Comparison of ENCODE assay signal across 8 cellular contexts in the genomic region with DNA sequence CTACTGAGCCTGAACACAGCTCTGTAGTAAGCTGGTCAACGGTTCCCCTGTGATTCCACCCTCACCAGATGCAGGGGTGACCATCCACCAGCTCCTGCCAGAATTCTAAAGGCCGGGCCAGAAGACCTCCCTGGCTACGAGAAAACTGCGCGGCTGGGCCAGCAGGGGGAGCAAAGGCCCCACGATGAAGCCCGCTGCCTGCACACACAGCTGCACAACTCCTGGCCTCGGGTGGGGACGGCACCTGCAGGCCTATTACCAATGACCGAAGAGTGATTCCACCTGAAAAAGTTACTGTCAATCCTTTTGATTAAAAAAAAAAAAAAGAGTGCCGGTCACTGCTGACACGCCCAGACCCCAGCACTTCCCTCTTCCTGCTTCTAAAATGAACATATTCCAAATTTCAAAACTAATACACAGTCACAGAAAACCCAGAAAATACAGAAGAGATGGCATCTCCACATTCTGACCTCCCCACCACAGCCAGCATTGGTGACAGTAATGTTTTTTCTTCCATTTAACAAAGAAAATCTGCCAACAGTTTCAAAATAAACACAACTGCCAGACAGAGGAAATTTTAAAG. TPM values are rescaled to one million over a fixed set of nuclear protein-coding genes. Genes with fewer than 3 reads are reported as not detected.
DNase-seq lines count a peak whose midpoint lies in the region; ATAC-seq and TF ChIP-seq lines count a peak whose summit lies in the region.

No MANE protein-coding gene starts in this region.

- CTCF ChIA-PET in MCF 10A (lab: Yijun Ruan, JAX) = interaction anchor here (0.5 to 3.7 kb wide), 34 partner anchors 9 to 1498 kb away, joined by 3 to 78 read pairs (median 4); no protein-coding TSS in a partner anchor

- H3K4me3 Mint-ChIP-seq in MCF 10A (ENCODE audit: unreplicated experiment) = no peak overlapping the region

- peak; percentile 4 for DNase-seq in AG09309 (ENCODE audit: low read depth)
- peak; percentile 33 for DNase-seq in LoVo (ENCODE audit: low spot score)
- DNase-seq in MCF 10A (ENCODE audit: unreplicated experiment) = peak; percentile 27
- peak; percentile 55 for DNase-seq in iris pigment epithelial cell (ENCODE audit: low read depth)
- peak; percentile 20 to 22 for DNase-seq in stimulated activated CD4-positive, alpha-beta T cell treated with anti-CD3 and anti-CD28 coated beads, Interleukin-15, amount 100 ng/mL, for 48 hours (ENCODE audit: low read depth in 2 of 2)

- peak overlapping the region; percentile 35 for H3K27ac ChIP-seq in VCaP

- peak; percentile 92 for TF ChIP-seq CTCF in AG09309 (IDR thresholded peaks at IDR 0.05; ENCODE audit: control insufficient read depth, insufficient read depth, low read depth, low read length, missing control alignments)
- peak; percentile 65 for TF ChIP-seq CTCF in VCaP (conservative IDR thresholded peaks at IDR 0.05)
- peak; percentile 32 for TF ChIP-seq CTCF in MCF 10A (IDR thresholded peaks at IDR 0.05; ENCODE audit: unreplicated experiment)

- H3K27ac Mint-ChIP-seq in MCF 10A (ENCODE audit: low read depth, unreplicated experiment) = peak overlapping the region; percentile 31

- POLR2A ChIA-PET in MCF 10A (lab: Yijun Ruan, JAX) = interaction anchor here (0.6 to 2.4 kb wide), 9 partner anchors 30 to 534 kb away, joined by 3 to 25 read pairs (median 3); no protein-coding TSS in a partner anchor

- H3K4me1 Mint-ChIP-seq in MCF 10A (ENCODE audit: insufficient read depth, unreplicated experiment) = peaks cover 9% of the 10 kb centered on the region

- no peaks in the 10 kb centered on the region for H3K9me3 Mint-ChIP-seq in MCF 10A (ENCODE audit: unreplicated experiment)

- ATAC-seq in GM18909 (IDR thresholded peaks at IDR 0.05; ENCODE audit: poor library complexity, unreplicated experiment) = peak; percentile 72
- ATAC-seq in HG03565 (IDR thresholded peaks at IDR 0.05; ENCODE audit: unreplicated experiment) = no peak

- BruUV-seq in MCF 10A (replicated peaks; lab: Mats Ljungman, UMichigan) = no TSS peak

- peaks cover 13% of the 10 kb centered on the region for H3K36me3 Mint-ChIP-seq in MCF 10A (ENCODE audit: insufficient read depth, unreplicated experiment)

- no peak overlapping the region for H3K4me3 ChIP-seq in AG09309 (ENCODE audit: control insufficient read depth, low read depth, low read length)

- H3K27me3 Mint-ChIP-seq in MCF 10A (ENCODE audit: insufficient read depth, unreplicated experiment) = no peaks in the 10 kb centered on the region

- intact Hi-C loops in MCF 10A (cut with micrococcal nuclease) = loop anchor here (1.0 to 5.0 kb wide), 5 partner anchors 38 to 533 kb away; no protein-coding TSS in a partner anchor

RNA-seq across cellular contexts. Expression of gene RIPK4, which starts 49.8 kb away (rescaled TPM):
- total RNA-seq in MCF 10A (2022) = 14.0 and 22.3 TPM in 2 replicates

Comparison
In these comparisons a context has a peak if more than half of its experiments do, and no peak if none do; other contexts are left out.
1. DNase-seq: peak in every context shown above with its lines; median percentile 55 in iris pigment epithelial cell; 33 in LoVo; 27 in MCF 10A; 21 in stimulated activated CD4-positive, alpha-beta T cell treated with anti-CD3 and anti-CD28 coated beads, Interleukin-15, amount 100 ng/mL, for 48 hours; 4 in AG09309.
2. CTCF ChIP-seq: peak in every context shown above with its lines; median percentile 92 in AG09309; 65 in VCaP; 32 in MCF 10A.